In the genomic region with DNA sequence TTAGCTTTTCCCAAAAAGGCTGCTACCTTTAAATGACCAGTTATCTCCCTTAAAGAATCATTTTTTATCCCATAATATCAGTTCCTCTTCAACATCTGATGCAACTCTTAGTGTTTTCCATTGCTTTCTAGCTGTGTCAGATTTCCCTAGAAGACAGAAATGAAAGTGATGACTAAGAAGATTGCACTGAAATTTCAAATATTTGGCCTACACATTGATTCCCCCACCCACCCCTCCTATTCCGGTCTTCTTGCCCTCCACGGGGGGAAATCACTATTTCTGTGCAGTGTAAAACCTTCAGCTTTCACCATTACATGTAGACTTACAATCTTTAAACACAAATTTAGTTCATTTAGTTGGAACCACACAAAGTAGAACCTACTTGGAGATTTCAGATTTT, we compare ENCODE assay signal across 11 cellular contexts.
DNase-seq lines count a peak whose midpoint lies in the region; ATAC-seq and TF ChIP-seq lines count a peak whose summit lies in the region.
"Had no signal": no experiment of that assay in that cellular context is flagged by ENCODE, and none has a peak within 500 bp of the region (broad histone marks: within the 10 kb centered on the region; RNA-seq: fewer than 3 reads in every experiment).

No MANE protein-coding gene starts in this region.

- H3K4me3 ChIP-seq in OCI-LY3 (ENCODE audit: low read length): peak overlapping the region; percentile 60
- no peak overlapping the region for H3K4me3 ChIP-seq in fibroblast of mammary gland (ENCODE audit: control insufficient read depth, low read depth, low read length)
- no peak overlapping the region for H3K4me3 ChIP-seq in thymus (ENCODE audit: low read length)

- H3K79me2 ChIP-seq in OCI-LY3 (ENCODE audit: low read length): peaks cover 99% of the 10 kb centered on the region
- H3K79me2 ChIP-seq: parathyroid adenoma had no signal

- peak overlapping the region; percentile 67 for H3K9ac ChIP-seq in OCI-LY3 (ENCODE audit: low read length)
- H3K9ac ChIP-seq: parathyroid adenoma had no signal

- H4K20me1 ChIP-seq in OCI-LY3 (ENCODE audit: insufficient read depth, low read length): peaks cover 79% of the 10 kb centered on the region

- no peak overlapping the region for H2AFZ ChIP-seq in OCI-LY3 (ENCODE audit: low read depth, low read length)
- H2AFZ ChIP-seq: parathyroid adenoma had no signal

- H3K9me3 ChIP-seq in OCI-LY3 (ENCODE audit: insufficient read depth, low read length) (no peaks in the 10 kb centered on the region), thymus (ENCODE audit: control insufficient read depth) (no peaks in the 10 kb centered on the region)

- peak overlapping the region; percentile 80 for H3K4me2 ChIP-seq in OCI-LY3 (ENCODE audit: low read length)

- peaks cover 7% of the 10 kb centered on the region for H3K27me3 Mint-ChIP-seq in nephron progenitor cell (ENCODE audit: low read depth, poor library complexity)

- no peaks in the 10 kb centered on the region for H3K36me3 Mint-ChIP-seq in nephron progenitor cell (ENCODE audit: low read depth)

- H3K27ac ChIP-seq in OCI-LY3 (ENCODE audit: low read length) (peak overlapping the region; percentile 99), thymus (ENCODE audit: low read depth) (peak overlapping the region; percentile 4)
- H3K27ac ChIP-seq: parathyroid adenoma had no signal

- peaks cover 66% of the 10 kb centered on the region for H3K36me3 ChIP-seq in OCI-LY3 (replicated peaks; ENCODE audit: low read depth, low read length)
- no peaks in the 10 kb centered on the region for H3K36me3 ChIP-seq in thymus (ENCODE audit: control insufficient read depth, insufficient read depth)

- peaks cover 10% of the 10 kb centered on the region for H3K9me3 Mint-ChIP-seq in nephron progenitor cell

- H3K4me3 Mint-ChIP-seq in nephron progenitor cell: no peak overlapping the region

- H3K4me1 Mint-ChIP-seq in nephron progenitor cell: peaks cover 5% of the 10 kb centered on the region

- ATAC-seq in GM21423 (IDR thresholded peaks at IDR 0.05; ENCODE audit: unreplicated experiment): no peak

- peaks cover 64% of the 10 kb centered on the region for H3K4me1 ChIP-seq in OCI-LY3 (ENCODE audit: low read length)
- no peaks in the 10 kb centered on the region for H3K4me1 ChIP-seq in thymus (ENCODE audit: control insufficient read depth, insufficient read depth, low read length)

- peak; percentile 37 for DNase-seq in stimulated activated CD4-positive, alpha-beta T cell treated with anti-CD3 and anti-CD28 coated beads, Interleukin-1b, Interleukin-23, amount 100 ng/mL, for 48 hours
- no peak for DNase-seq in stimulated activated CD4-positive, alpha-beta T cell treated with anti-CD3 and anti-CD28 coated beads, Interleukin-4, amount 100 ng/mL, for 1 hour
- DNase-seq in fibroblast of mammary gland (ENCODE audit: low read depth) (peak; percentile 60), nephron progenitor cell (no peak), NCI-H524 treated with DMSO at 0.1 percent for 48 hours (lab: John Stamatoyannopoulos, UW) (no peak)
- DNase-seq: activated CD4-positive, alpha-beta T cell treated with anti-CD3 and anti-CD28 coated beads, Interleukin-2, amount 50 U/mL, for 1 hour; DMS79 had no signal

- H3K27me3 ChIP-seq in OCI-LY3 (ENCODE audit: low read depth, low read length) (no peaks in the 10 kb centered on the region), thymus (ENCODE audit: control insufficient read depth, insufficient read depth) (no peaks in the 10 kb centered on the region)

- TF ChIP-seq CTCF in OCI-LY3 (IDR thresholded peaks at IDR 0.05; ENCODE audit: low read depth, low read length): no peak
- no peak for TF ChIP-seq CTCF in fibroblast of mammary gland (conservative IDR thresholded peaks at IDR 0.05; ENCODE audit: control insufficient read depth, insufficient read depth, low read depth, low read length)
- no peak for TF ChIP-seq CTCF in nephron progenitor cell (IDR thresholded peaks at IDR 0.05)

- no peak overlapping the region for H3K27ac Mint-ChIP-seq in nephron progenitor cell

- WGBS in thymus: 94% methylated on average over 2 of the region's 2 CpGs

Comparison
In these comparisons a context has a peak if more than half of its experiments do, and no peak if none do; other contexts are left out.
1. DNase-seq: peak in stimulated activated CD4-positive, alpha-beta T cell treated with anti-CD3 and anti-CD28 coated beads, Interleukin-1b, Interleukin-23, amount 100 ng/mL, for 48 hours (single experiment) and fibroblast of mammary gland (single experiment); none in stimulated activated CD4-positive, alpha-beta T cell treated with anti-CD3 and anti-CD28 coated beads, Interleukin-4, amount 100 ng/mL, for 1 hour (single experiment), nephron progenitor cell (single experiment) and NCI-H524 treated with DMSO at 0.1 percent for 48 hours (single experiment).